Comparison of ENCODE assay signal across 29 cellular contexts in genomic region chr6:148435386-148435785, GRCh38.
A peak's percentile ranks its signal among the peaks of the same experiment; 100 is the strongest.
DNase-seq lines count a peak whose midpoint lies in the region; ATAC-seq, FAIRE-seq and TF ChIP-seq lines count a peak whose summit lies in the region.
"Had no signal": no experiment of that assay in that cellular context is flagged by ENCODE, and none has a peak within 500 bp of the region (broad histone marks: within the 10 kb centered on the region; RNA-seq: fewer than 3 reads in every experiment).

No MANE protein-coding gene starts in this region.

- H3K36me3 ChIP-seq in HepG2 (replicated peaks in 1 of 2; ENCODE audit: control insufficient read depth in 1 of 2, insufficient read depth in 2 of 2, low read length in 2 of 2), result peaks cover 0 to 1% of the 10 kb centered on the region in 2 experiments; a peak in 1 of 5 replicates
- no peaks in the 10 kb centered on the region for H3K36me3 ChIP-seq in right lobe of liver
- H3K36me3 ChIP-seq in bronchial epithelial cell (ENCODE audit: control insufficient read depth, insufficient read depth, low read length), result no peaks in the 10 kb centered on the region
- H3K36me3 ChIP-seq in uterus, result no peaks in the 10 kb centered on the region
- H3K36me3 ChIP-seq: pancreas had no signal

- TF ChIP-seq EP300 in HepG2 (IDR thresholded peaks at IDR 0.05; ENCODE audit: low read depth in 2 of 2, low read length in 2 of 2), result no peak
- TF ChIP-seq EP300 in HepG2 (CRISPR knock-in tag; IDR thresholded peaks at IDR 0.05; ENCODE audit: borderline replicate concordance), result no peak

- no peak overlapping the region for H3K4me3 Mint-ChIP-seq in glutamatergic neuron (ENCODE audit: unreplicated experiment)
- H3K4me3 Mint-ChIP-seq: activated CD4-positive, alpha-beta T cell treated with anti-CD3 and anti-CD28 coated beads for 36 hours; activated CD8-positive, alpha-beta memory T cell treated with anti-CD3 and anti-CD28 coated beads, Interleukin-2, amount 10 ng/mL, durations not matched to agents 7 days and 5 days; activated naive CD8-positive, alpha-beta T cell treated with anti-CD3 and anti-CD28 coated beads, Interleukin-2, amount 50 U/mL, for 24 hours; H9; naive B cell; stimulated activated naive CD8-positive, alpha-beta T cell treated with anti-CD3 and anti-CD28 coated beads, Interleukin-15, Interleukin-2, amounts not matched to agents 100 ng/mL and 50 ng/mL, for 24 hours; type B pancreatic cell had no signal

- no peak overlapping the region for H3K27ac Mint-ChIP-seq in glutamatergic neuron (ENCODE audit: unreplicated experiment)
- H3K27ac Mint-ChIP-seq: activated CD4-positive, alpha-beta T cell treated with anti-CD3 and anti-CD28 coated beads for 36 hours; activated CD8-positive, alpha-beta memory T cell treated with anti-CD3 and anti-CD28 coated beads, Interleukin-2, amount 10 ng/mL, durations not matched to agents 7 days and 5 days; activated naive CD8-positive, alpha-beta T cell treated with anti-CD3 and anti-CD28 coated beads, Interleukin-2, amount 50 U/mL, for 24 hours; H9; naive B cell; stimulated activated naive CD8-positive, alpha-beta T cell treated with anti-CD3 and anti-CD28 coated beads, Interleukin-15, Interleukin-2, amounts not matched to agents 100 ng/mL and 50 ng/mL, for 24 hours; type B pancreatic cell had no signal

- H3K9me3 ChIP-seq in HepG2 (ENCODE audit: low read length) (no peaks in the 10 kb centered on the region), right lobe of liver (no peaks in the 10 kb centered on the region), uterus (no peaks in the 10 kb centered on the region)
- H3K9me3 ChIP-seq: A549, pancreas had no signal

- DNase-seq in HepG2 (ENCODE audit: low spot score) (no peak), right lobe of liver (no peak), bronchial epithelial cell (ENCODE audit: low read depth) (peak; percentile 20), hepatic stellate cell (ENCODE audit: low spot score) (peak; percentile 31), uterus (no peak), glutamatergic neuron (no peak)
- no peak for DNase-seq in stimulated activated CD4-positive, alpha-beta T cell treated with anti-CD3 and anti-CD28 coated beads, Interleukin-1b, Interleukin-23, amount 100 ng/mL, for 48 hours
- no peak for DNase-seq in activated T-cell treated with anti-CD3 and anti-CD28 coated beads, Interleukin-2, amount 50 U/mL, for 1 hour
- DNase-seq: activated CD4-positive, alpha-beta T cell treated with anti-CD3 and anti-CD28 coated beads for 36 hours; activated CD8-positive, alpha-beta memory T cell treated with anti-CD3 and anti-CD28 coated beads, Interleukin-2, amount 10 ng/mL, durations not matched to agents 7 days and 5 days; activated naive CD8-positive, alpha-beta T cell treated with anti-CD3 and anti-CD28 coated beads, Interleukin-2, amount 50 U/mL, for 24 hours; central memory CD4-positive, alpha-beta T cell; effector CD4-positive, alpha-beta T cell; H9; hippocampal formation; islet precursor cell; MM.1S; naive B cell; NCI-H1930; NCI-H510A; pancreas; stimulated activated CD4-positive, alpha-beta T cell treated with anti-CD3 and anti-CD28 coated beads, Interleukin-2, amount 100 ng/mL, for 48 hours had no signal

- no peaks in the 10 kb centered on the region for H3K27me3 ChIP-seq in HepG2 (ENCODE audit: control insufficient read depth in 1 of 2, insufficient read depth in 2 of 2, low read length in 2 of 2)
- no peaks in the 10 kb centered on the region for H3K27me3 ChIP-seq in right lobe of liver
- no peaks in the 10 kb centered on the region for H3K27me3 ChIP-seq in bronchial epithelial cell (ENCODE audit: control insufficient read depth, insufficient read depth, low read length)
- H3K27me3 ChIP-seq in uterus, result no peaks in the 10 kb centered on the region
- H3K27me3 ChIP-seq: pancreas had no signal

- intact Hi-C loops in HepG2 (cut with micrococcal nuclease; ENCODE audit: unreplicated experiment), result no loop called here
- intact Hi-C loops in right lobe of liver (cut with DNase I), result no loop called here
- intact Hi-C loops in uterus (cut with DNase I; ENCODE audit: low total_unique reads), result no loop called here

- ATAC-seq in HepG2 (no peak), right lobe of liver (no peak)
- ATAC-seq: A549; activated CD4-positive, alpha-beta T cell treated with anti-CD3 and anti-CD28 coated beads for 36 hours; activated CD8-positive, alpha-beta memory T cell treated with anti-CD3 and anti-CD28 coated beads, Interleukin-2, amount 10 ng/mL, durations not matched to agents 7 days and 5 days; activated naive CD8-positive, alpha-beta T cell treated with anti-CD3 and anti-CD28 coated beads, Interleukin-2, amount 50 U/mL, for 24 hours; esophagus mucosa; pancreas had no signal

- H3K4me3 ChIP-seq in HepG2 (replicated peaks in 1 of 3; ENCODE audit: insufficient read depth in 1 of 3, low read depth in 2 of 3, low read length in 3 of 3) (no peak overlapping the region), right lobe of liver (no peak overlapping the region), bronchial epithelial cell (ENCODE audit: low read depth, low read length) (no peak overlapping the region), uterus (no peak overlapping the region)
- H3K4me3 ChIP-seq: A549, lung, pancreas, skin epidermis had no signal

- H3K4me2 ChIP-seq in HepG2 (ENCODE audit: low read depth, low read length), result no peak overlapping the region
- H3K4me2 ChIP-seq: A549 had no signal

- H4K20me1 ChIP-seq in HepG2 (ENCODE audit: insufficient read depth, low read length), result no peaks in the 10 kb centered on the region

- TF ChIP-seq RAD21 in HepG2 (CRISPR knock-in tag; IDR thresholded peaks at IDR 0.05), result no peak

- BruUV-seq in HepG2 (replicated peaks; lab: Mats Ljungman, UMichigan), result no TSS peak

- no peaks in the 10 kb centered on the region for H3K79me2 ChIP-seq in HepG2 (ENCODE audit: insufficient read depth, low read length)

- in situ Hi-C loops in HepG2 (cut with HindIII; ENCODE audit: extremely low pct_ligation_motif_present, low pct_unique_long_range_greater_than_20kb), result no loop called here

- no peak overlapping the region for H2AFZ ChIP-seq in HepG2 (ENCODE audit: low read length)

- TF ChIP-seq POLR2A in HepG2 (IDR thresholded peaks at IDR 0.05; ENCODE audit: insufficient read depth in 1 of 2, low read depth in 2 of 2, low read length in 2 of 2) (no peak), right lobe of liver (IDR thresholded peaks at IDR 0.05) (no peak), uterus (IDR thresholded peaks at IDR 0.05) (no peak)

- TF ChIP-seq CTCF in HepG2 (CRISPR knock-in tag; IDR thresholded peaks at IDR 0.05) (no peak), right lobe of liver (IDR thresholded peaks at IDR 0.05) (no peak), bronchial epithelial cell (IDR thresholded peaks at IDR 0.05; ENCODE audit: insufficient read depth, low read length, severe bottlenecking) (no peak), uterus (IDR thresholded peaks at IDR 0.05) (no peak), glutamatergic neuron (IDR thresholded peaks at IDR 0.05; ENCODE audit: partially characterized antibody, unreplicated experiment) (no peak)

- peaks cover 2% of the 10 kb centered on the region for H3K9me3 Mint-ChIP-seq in glutamatergic neuron (ENCODE audit: unreplicated experiment)
- H3K9me3 Mint-ChIP-seq: activated naive CD8-positive, alpha-beta T cell treated with anti-CD3 and anti-CD28 coated beads, Interleukin-2, amount 50 U/mL, for 24 hours; H9; naive B cell; stimulated activated naive CD8-positive, alpha-beta T cell treated with anti-CD3 and anti-CD28 coated beads, Interleukin-15, Interleukin-2, amounts not matched to agents 100 ng/mL and 50 ng/mL, for 24 hours; type B pancreatic cell had no signal

- H3K27ac ChIP-seq in HepG2 (ENCODE audit: extremely low read length, insufficient read depth, low read length) (no peak overlapping the region), right lobe of liver (no peak overlapping the region), uterus (no peak overlapping the region)
- H3K27ac ChIP-seq: A549, pancreas, skin epidermis had no signal

- WGBS in HepG2 (ENCODE audit: low lambda C conversion rate), result 70% methylated on average over 2 of the region's 2 CpGs
- WGBS in right lobe of liver (ENCODE audit: insufficient coverage, low coverage, low lambda C conversion rate, missing lambda C conversion rate), result 44% methylated on average over 2 of the region's 2 CpGs

- H3K4me1 Mint-ChIP-seq in glutamatergic neuron (ENCODE audit: low read depth, unreplicated experiment), result no peaks in the 10 kb centered on the region
- H3K4me1 Mint-ChIP-seq: activated CD4-positive, alpha-beta T cell treated with anti-CD3 and anti-CD28 coated beads for 36 hours; activated CD8-positive, alpha-beta memory T cell treated with anti-CD3 and anti-CD28 coated beads, Interleukin-2, amount 10 ng/mL, durations not matched to agents 7 days and 5 days; activated naive CD8-positive, alpha-beta T cell treated with anti-CD3 and anti-CD28 coated beads, Interleukin-2, amount 50 U/mL, for 24 hours; naive B cell had no signal

- no peak overlapping the region for H3K9ac ChIP-seq in HepG2 (ENCODE audit: insufficient read depth, low read depth, low read length)

- H3K36me3 Mint-ChIP-seq in glutamatergic neuron (ENCODE audit: unreplicated experiment), result no peaks in the 10 kb centered on the region
- H3K36me3 Mint-ChIP-seq: activated CD8-positive, alpha-beta memory T cell treated with anti-CD3 and anti-CD28 coated beads, Interleukin-2, amount 10 ng/mL, durations not matched to agents 7 days and 5 days; naive B cell had no signal

- H3K4me1 ChIP-seq in HepG2 (ENCODE audit: insufficient read depth, low read length), result no peaks in the 10 kb centered on the region
- peaks cover 0 to 16% (median 0%) of the 10 kb centered on the region in 4 donors for H3K4me1 ChIP-seq in right lobe of liver
- peaks cover 0 to 4% of the 10 kb centered on the region in 2 donors for H3K4me1 ChIP-seq in uterus
- H3K4me1 ChIP-seq: pancreas had no signal

- FAIRE-seq in HepG2 (lab: Jason Lieb, UNC), result no peak
- FAIRE-seq in bronchial epithelial cell (lab: Jason Lieb, UNC), result no peak
- FAIRE-seq: A549, GM12891, pancreas had no signal

- H3K27me3 Mint-ChIP-seq in glutamatergic neuron (ENCODE audit: unreplicated experiment), result no peaks in the 10 kb centered on the region
- H3K27me3 Mint-ChIP-seq: type B pancreatic cell had no signal

- CTCF ChIA-PET in HepG2 (lab: Yijun Ruan, JAX; ENCODE audit: low intra/inter-chr PET ratio, low total read pairs), result no interaction called here

- POLR2A ChIA-PET in HepG2 (lab: Yijun Ruan, JAX), result no interaction called here

TF ChIP-seq in HepG2, 621 proteins besides CTCF, POLR2A, EP300 and RAD21:
- TF ChIP-seq CEBPB (IDR thresholded peaks at IDR 0.05; ENCODE audit: borderline replicate concordance, low read depth, low read length) (0 out of 2 replicates have a peak, but pooled peaks have one; percentile 1), PHF5A (CRISPR knock-in tag; IDR thresholded peaks at IDR 0.05; ENCODE audit: low read depth, unreplicated experiment) (no peak)

Comparison
In these comparisons a context has a peak if more than half of its experiments do, and no peak if none do; other contexts are left out.
1. DNase-seq: peak in bronchial epithelial cell (single experiment) and hepatic stellate cell (single experiment); none in HepG2 (single experiment), right lobe of liver (0 of 3), uterus (0 of 2), stimulated activated CD4-positive, alpha-beta T cell treated with anti-CD3 and anti-CD28 coated beads, Interleukin-1b, Interleukin-23, amount 100 ng/mL, for 48 hours (single experiment), activated T-cell treated with anti-CD3 and anti-CD28 coated beads, Interleukin-2, amount 50 U/mL, for 1 hour (single experiment) and glutamatergic neuron (single experiment).